Comparison of ENCODE assay signal across 6 cellular contexts in genomic region chr14:20427231-20428009, GRCh38. TPM values are rescaled to one million over a fixed set of nuclear protein-coding genes. Genes with fewer than 3 reads are reported as not detected.
DNase-seq lines count a peak whose midpoint lies in the region; ATAC-seq lines count a peak whose summit lies in the region.

No MANE protein-coding gene starts in this region.

- DNase-seq in SK-MEL-5 (ENCODE audit: low read depth, low spot score): peak; percentile 25
- peak; percentile 66 for DNase-seq in kidney glomerular epithelial cell (lab: John Stamatoyannopoulos, UW)
- DNase-seq in NCI-H524 treated with DMSO at 0.1 percent for 48 hours (lab: John Stamatoyannopoulos, UW): no peak
- no peak for DNase-seq in stimulated activated CD4-positive, alpha-beta T cell treated with anti-CD3 and anti-CD28 coated beads, Interleukin-4, amount 100 ng/mL, for 24 hours

- ATAC-seq in GM18508 (IDR thresholded peaks at IDR 0.05; ENCODE audit: insufficient read depth, unreplicated experiment) (peak; percentile 56), HG02943 (IDR thresholded peaks at IDR 0.05; ENCODE audit: low read depth, unreplicated experiment) (peak; percentile 71)

- in situ Hi-C loops in SK-MEL-5 (cut with HindIII; ENCODE audit: low pct_unique_long_range_greater_than_20kb, low sequenced_read_pairs): no loop called here

RNA-seq across cellular contexts. Expression of gene KLHL33, which starts 8.5 kb away (rescaled TPM):
- not detected in 2 replicates for total RNA-seq in SK-MEL-5 (2014; rRNA removed; shearing (Covaris generic))
- not detected in 2 replicates for polyA plus RNA-seq in SK-MEL-5 (2015; cell fraction: cytosol; rRNA removed)
- polyA plus RNA-seq in SK-MEL-5 (2015; cell fraction: nucleus; rRNA removed): not detected in 2 replicates

RNA-seq across cellular contexts. Expression of gene TEP1, which starts 14.1 kb away (rescaled TPM):
- total RNA-seq in SK-MEL-5 (2014; rRNA removed; shearing (Covaris generic)): 11.0 and 11.5 TPM in 2 replicates
- polyA plus RNA-seq in SK-MEL-5 (2015; cell fraction: cytosol; rRNA removed): 14.6 and 22.8 TPM in 2 replicates
- 65.8 and 76.7 TPM in 2 replicates for polyA plus RNA-seq in SK-MEL-5 (2015; cell fraction: nucleus; rRNA removed)

RNA-seq across cellular contexts. Expression of gene OSGEP, which starts 27.2 kb away (rescaled TPM):
- total RNA-seq in SK-MEL-5 (2014; rRNA removed; shearing (Covaris generic)): 10.6 and 15.9 TPM in 2 replicates
- 10.2 and 21.5 TPM in 2 replicates for polyA plus RNA-seq in SK-MEL-5 (2015; cell fraction: cytosol; rRNA removed)
- 94.0 and 94.2 TPM in 2 replicates for polyA plus RNA-seq in SK-MEL-5 (2015; cell fraction: nucleus; rRNA removed)

RNA-seq across cellular contexts. Expression of gene APEX1, which starts 27.6 kb away (rescaled TPM):
- 62.6 and 85.9 TPM in 2 replicates for total RNA-seq in SK-MEL-5 (2014; rRNA removed; shearing (Covaris generic))
- polyA plus RNA-seq in SK-MEL-5 (2015; cell fraction: cytosol; rRNA removed): 243 and 295 TPM in 2 replicates
- polyA plus RNA-seq in SK-MEL-5 (2015; cell fraction: nucleus; rRNA removed): 277 and 288 TPM in 2 replicates

RNA-seq across cellular contexts. Expression of gene PIP4P1, which starts 33.8 kb away (rescaled TPM):
- 22.9 and 25.8 TPM in 2 replicates for total RNA-seq in SK-MEL-5 (2014; rRNA removed; shearing (Covaris generic))
- polyA plus RNA-seq in SK-MEL-5 (2015; cell fraction: cytosol; rRNA removed): 39.8 and 43.1 TPM in 2 replicates
- polyA plus RNA-seq in SK-MEL-5 (2015; cell fraction: nucleus; rRNA removed): 79.1 and 99.4 TPM in 2 replicates

Comparison
In these comparisons a context has a peak if more than half of its experiments do, and no peak if none do; other contexts are left out.
1. DNase-seq: peak in SK-MEL-5 (single experiment) and kidney glomerular epithelial cell (single experiment); none in NCI-H524 treated with DMSO at 0.1 percent for 48 hours (single experiment) and stimulated activated CD4-positive, alpha-beta T cell treated with anti-CD3 and anti-CD28 coated beads, Interleukin-4, amount 100 ng/mL, for 24 hours (single experiment).